1 cellular context compared by ENCODE assay signal in genomic region chr10:125144693-125145623, GRCh38.
TF ChIP-seq lines count a peak whose summit lies in the region.

No MANE protein-coding gene starts in this region.

TF ChIP-seq in K562, 482 proteins besides CTCF, POLR2A, EP300 and RAD21 (continued from another document and continues in another):
- TF ChIP-seq, protein P1, sequence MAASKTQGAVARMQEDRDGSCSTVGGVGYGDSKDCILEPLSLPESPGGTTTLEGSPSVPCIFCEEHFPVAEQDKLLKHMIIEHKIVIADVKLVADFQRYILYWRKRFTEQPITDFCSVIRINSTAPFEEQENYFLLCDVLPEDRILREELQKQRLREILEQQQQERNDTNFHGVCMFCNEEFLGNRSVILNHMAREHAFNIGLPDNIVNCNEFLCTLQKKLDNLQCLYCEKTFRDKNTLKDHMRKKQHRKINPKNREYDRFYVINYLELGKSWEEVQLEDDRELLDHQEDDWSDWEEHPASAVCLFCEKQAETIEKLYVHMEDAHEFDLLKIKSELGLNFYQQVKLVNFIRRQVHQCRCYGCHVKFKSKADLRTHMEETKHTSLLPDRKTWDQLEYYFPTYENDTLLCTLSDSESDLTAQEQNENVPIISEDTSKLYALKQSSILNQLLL (CRISPR knock-in tag; IDR thresholded peaks at IDR 0.05; ENCODE audit: borderline replicate concordance) = no peak
- no peak for TF ChIP-seq RBM15 (IDR thresholded peaks at IDR 0.05; ENCODE audit: insufficient read depth, low read length)
- TF ChIP-seq SMARCA4 (IDR thresholded peaks at IDR 0.05) = peak; percentile 40; the same call in 1 of the 2 replicates
- TF ChIP-seq MAFG (tag; conservative IDR thresholded peaks at IDR 0.05) = peak; percentile 13; the same call in 1 of the 2 replicates
- no peak for TF ChIP-seq JUN (IDR thresholded peaks at IDR 0.05; ENCODE audit: borderline replicate concordance, low read depth, low read length)
- TF ChIP-seq JUN (CRISPR knock-in tag; IDR thresholded peaks at IDR 0.05; ENCODE audit: borderline replicate concordance) = no peak
- no peak for TF ChIP-seq FOXK2 (conservative IDR thresholded peaks at IDR 0.05 in 1 of 2, IDR thresholded peaks at IDR 0.05 in 1 of 2; ENCODE audit: low read depth in 2 of 2)
- no peak for TF ChIP-seq ZNF311 (CRISPR knock-in tag; IDR thresholded peaks at IDR 0.05)
- TF ChIP-seq, protein P2, sequence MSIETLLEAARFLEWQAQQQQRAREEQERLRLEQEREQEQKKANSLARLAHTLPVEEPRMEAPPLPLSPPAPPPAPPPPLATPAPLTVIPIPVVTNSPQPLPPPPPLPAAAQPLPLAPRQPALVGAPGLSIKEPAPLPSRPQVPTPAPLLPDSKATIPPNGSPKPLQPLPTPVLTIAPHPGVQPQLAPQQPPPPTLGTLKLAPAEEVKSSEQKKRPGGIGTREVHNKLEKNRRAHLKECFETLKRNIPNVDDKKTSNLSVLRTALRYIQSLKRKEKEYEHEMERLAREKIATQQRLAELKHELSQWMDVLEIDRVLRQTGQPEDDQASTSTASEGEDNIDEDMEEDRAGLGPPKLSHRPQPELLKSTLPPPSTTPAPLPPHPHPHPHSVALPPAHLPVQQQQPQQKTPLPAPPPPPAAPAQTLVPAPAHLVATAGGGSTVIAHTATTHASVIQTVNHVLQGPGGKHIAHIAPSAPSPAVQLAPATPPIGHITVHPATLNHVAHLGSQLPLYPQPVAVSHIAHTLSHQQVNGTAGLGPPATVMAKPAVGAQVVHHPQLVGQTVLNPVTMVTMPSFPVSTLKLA (conservative IDR thresholded peaks at IDR 0.05) = peak in 1 of 2 experiments; percentile 56; a peak in 2 of 4 replicates
- TF ChIP-seq NR4A1 (CRISPR knock-in tag; IDR thresholded peaks at IDR 0.05) = no peak
- TF ChIP-seq NR4A1 (tag; IDR thresholded peaks at IDR 0.05) = no peak
- no peak for TF ChIP-seq TGIF2 (CRISPR knock-in tag; IDR thresholded peaks at IDR 0.05)
- TF ChIP-seq HDAC1 (IDR thresholded peaks at IDR 0.05) = peak in 1 of 2 experiments; percentile 49; a peak in 1 of 4 replicates
- TF ChIP-seq, protein P3, sequence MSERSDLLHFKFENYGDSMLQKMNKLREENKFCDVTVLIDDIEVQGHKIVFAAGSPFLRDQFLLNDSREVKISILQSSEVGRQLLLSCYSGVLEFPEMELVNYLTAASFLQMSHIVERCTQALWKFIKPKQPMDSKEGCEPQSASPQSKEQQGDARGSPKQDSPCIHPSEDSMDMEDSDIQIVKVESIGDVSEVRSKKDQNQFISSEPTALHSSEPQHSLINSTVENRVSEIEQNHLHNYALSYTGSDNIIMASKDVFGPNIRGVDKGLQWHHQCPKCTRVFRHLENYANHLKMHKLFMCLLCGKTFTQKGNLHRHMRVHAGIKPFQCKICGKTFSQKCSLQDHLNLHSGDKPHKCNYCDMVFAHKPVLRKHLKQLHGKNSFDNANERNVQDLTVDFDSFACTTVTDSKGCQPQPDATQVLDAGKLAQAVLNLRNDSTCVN (CRISPR knock-in tag; IDR thresholded peaks at IDR 0.05) = no peak
- 0 out of 4 replicates have a peak, but pooled peaks of 1 of the 2 experiments have one; percentile 29 for TF ChIP-seq TBL1XR1 (IDR thresholded peaks at IDR 0.05; ENCODE audit: low read length in 2 of 2)
- TF ChIP-seq POLR3G (IDR thresholded peaks at IDR 0.05; ENCODE audit: extremely low read depth, insufficient read length, insufficient replicate concordance) = no peak
- peak; percentile 63; the same call in 1 of the 2 replicates for TF ChIP-seq KLF1 (tag; IDR thresholded peaks at IDR 0.05)
- no peak for TF ChIP-seq ZNF217 (CRISPR knock-in tag; IDR thresholded peaks at IDR 0.05)
- no peak for TF ChIP-seq SP1 (CRISPR knock-in tag; IDR thresholded peaks at IDR 0.05)
- no peak for TF ChIP-seq KDM4B (IDR thresholded peaks at IDR 0.05; ENCODE audit: borderline replicate concordance in 2 of 2, low read depth in 1 of 2)
- TF ChIP-seq STAT5B (CRISPR knock-in tag; IDR thresholded peaks at IDR 0.05) = no peak
- TF ChIP-seq TFAM (CRISPR knock-in tag; conservative IDR thresholded peaks at IDR 0.05) = no peak
- TF ChIP-seq CREM (IDR thresholded peaks at IDR 0.05; ENCODE audit: low read depth) = 0 out of 2 replicates have a peak, but pooled peaks have one; percentile 3
- TF ChIP-seq ZNF431 (CRISPR knock-in tag; IDR thresholded peaks at IDR 0.05) = no peak
- TF ChIP-seq IRF1 (CRISPR knock-in tag; IDR thresholded peaks at IDR 0.05; ENCODE audit: borderline replicate concordance) = no peak
- no peak for TF ChIP-seq NCOA6 (IDR thresholded peaks at IDR 0.05)
- no peak for TF ChIP-seq DNMT1 (IDR thresholded peaks at IDR 0.05)
- TF ChIP-seq GATA2 (CRISPR knock-in tag; IDR thresholded peaks at IDR 0.05) = no peak
- TF ChIP-seq KAT7 (CRISPR knock-in tag; IDR thresholded peaks at IDR 0.05; ENCODE audit: borderline replicate concordance) = no peak
- no peak for TF ChIP-seq ZNF184 (CRISPR knock-in tag; IDR thresholded peaks at IDR 0.05)
- no peak for TF ChIP-seq ZBED1 (IDR thresholded peaks at IDR 0.05)
- TF ChIP-seq, protein P4, sequence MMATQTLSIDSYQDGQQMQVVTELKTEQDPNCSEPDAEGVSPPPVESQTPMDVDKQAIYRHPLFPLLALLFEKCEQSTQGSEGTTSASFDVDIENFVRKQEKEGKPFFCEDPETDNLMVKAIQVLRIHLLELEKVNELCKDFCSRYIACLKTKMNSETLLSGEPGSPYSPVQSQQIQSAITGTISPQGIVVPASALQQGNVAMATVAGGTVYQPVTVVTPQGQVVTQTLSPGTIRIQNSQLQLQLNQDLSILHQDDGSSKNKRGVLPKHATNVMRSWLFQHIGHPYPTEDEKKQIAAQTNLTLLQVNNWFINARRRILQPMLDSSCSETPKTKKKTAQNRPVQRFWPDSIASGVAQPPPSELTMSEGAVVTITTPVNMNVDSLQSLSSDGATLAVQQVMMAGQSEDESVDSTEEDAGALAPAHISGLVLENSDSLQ (IDR thresholded peaks at IDR 0.05) = no peak
- no peak for TF ChIP-seq ZNF764 (CRISPR knock-in tag; IDR thresholded peaks at IDR 0.05; ENCODE audit: low read depth)
- TF ChIP-seq, protein P5, sequence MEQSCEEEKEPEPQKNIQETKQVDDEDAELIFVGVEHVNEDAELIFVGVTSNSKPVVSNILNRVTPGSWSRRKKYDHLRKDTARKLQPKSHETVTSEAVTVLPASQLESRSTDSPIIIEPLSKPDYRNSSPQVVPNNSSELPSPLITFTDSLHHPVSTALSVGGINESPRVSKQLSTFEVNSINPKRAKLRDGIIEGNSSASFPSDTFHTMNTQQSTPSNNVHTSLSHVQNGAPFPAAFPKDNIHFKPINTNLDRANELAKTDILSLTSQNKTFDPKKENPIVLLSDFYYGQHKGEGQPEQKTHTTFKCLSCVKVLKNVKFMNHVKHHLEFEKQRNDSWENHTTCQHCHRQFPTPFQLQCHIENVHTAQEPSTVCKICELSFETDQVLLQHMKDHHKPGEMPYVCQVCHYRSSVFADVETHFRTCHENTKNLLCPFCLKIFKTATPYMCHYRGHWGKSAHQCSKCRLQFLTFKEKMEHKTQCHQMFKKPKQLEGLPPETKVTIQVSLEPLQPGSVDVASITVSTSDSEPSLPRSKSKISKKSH (CRISPR knock-in tag; IDR thresholded peaks at IDR 0.05) = no peak
- no peak for TF ChIP-seq MCM2 (IDR thresholded peaks at IDR 0.05; ENCODE audit: low read depth)
- TF ChIP-seq NCOA1 (IDR thresholded peaks at IDR 0.05; ENCODE audit: low read depth) = no peak
- TF ChIP-seq, protein P6, sequence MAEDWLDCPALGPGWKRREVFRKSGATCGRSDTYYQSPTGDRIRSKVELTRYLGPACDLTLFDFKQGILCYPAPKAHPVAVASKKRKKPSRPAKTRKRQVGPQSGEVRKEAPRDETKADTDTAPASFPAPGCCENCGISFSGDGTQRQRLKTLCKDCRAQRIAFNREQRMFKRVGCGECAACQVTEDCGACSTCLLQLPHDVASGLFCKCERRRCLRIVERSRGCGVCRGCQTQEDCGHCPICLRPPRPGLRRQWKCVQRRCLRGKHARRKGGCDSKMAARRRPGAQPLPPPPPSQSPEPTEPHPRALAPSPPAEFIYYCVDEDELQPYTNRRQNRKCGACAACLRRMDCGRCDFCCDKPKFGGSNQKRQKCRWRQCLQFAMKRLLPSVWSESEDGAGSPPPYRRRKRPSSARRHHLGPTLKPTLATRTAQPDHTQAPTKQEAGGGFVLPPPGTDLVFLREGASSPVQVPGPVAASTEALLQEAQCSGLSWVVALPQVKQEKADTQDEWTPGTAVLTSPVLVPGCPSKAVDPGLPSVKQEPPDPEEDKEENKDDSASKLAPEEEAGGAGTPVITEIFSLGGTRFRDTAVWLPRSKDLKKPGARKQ (CRISPR knock-in tag; IDR thresholded peaks at IDR 0.05) = no peak
- TF ChIP-seq, protein P7, sequence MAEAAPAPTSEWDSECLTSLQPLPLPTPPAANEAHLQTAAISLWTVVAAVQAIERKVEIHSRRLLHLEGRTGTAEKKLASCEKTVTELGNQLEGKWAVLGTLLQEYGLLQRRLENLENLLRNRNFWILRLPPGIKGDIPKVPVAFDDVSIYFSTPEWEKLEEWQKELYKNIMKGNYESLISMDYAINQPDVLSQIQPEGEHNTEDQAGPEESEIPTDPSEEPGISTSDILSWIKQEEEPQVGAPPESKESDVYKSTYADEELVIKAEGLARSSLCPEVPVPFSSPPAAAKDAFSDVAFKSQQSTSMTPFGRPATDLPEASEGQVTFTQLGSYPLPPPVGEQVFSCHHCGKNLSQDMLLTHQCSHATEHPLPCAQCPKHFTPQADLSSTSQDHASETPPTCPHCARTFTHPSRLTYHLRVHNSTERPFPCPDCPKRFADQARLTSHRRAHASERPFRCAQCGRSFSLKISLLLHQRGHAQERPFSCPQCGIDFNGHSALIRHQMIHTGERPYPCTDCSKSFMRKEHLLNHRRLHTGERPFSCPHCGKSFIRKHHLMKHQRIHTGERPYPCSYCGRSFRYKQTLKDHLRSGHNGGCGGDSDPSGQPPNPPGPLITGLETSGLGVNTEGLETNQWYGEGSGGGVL (CRISPR knock-in tag; IDR thresholded peaks at IDR 0.05) = no peak
- no peak for TF ChIP-seq STAT5A (IDR thresholded peaks at IDR 0.05; ENCODE audit: borderline replicate concordance, low read length)
- no peak for TF ChIP-seq POLR2G (IDR thresholded peaks at IDR 0.05; ENCODE audit: low read depth, low read length)
- no peak for TF ChIP-seq SAP30 (IDR thresholded peaks at IDR 0.05; ENCODE audit: borderline replicate concordance, insufficient read depth, low read depth, low read length, poor library complexity, severe bottlenecking)
- TF ChIP-seq FOXJ2 (tag; IDR thresholded peaks at IDR 0.05) = no peak
- no peak for TF ChIP-seq SMARCA5 (IDR thresholded peaks at IDR 0.05)
- TF ChIP-seq ZBTB8A (IDR thresholded peaks at IDR 0.05; ENCODE audit: partially characterized antibody) = no peak
- TF ChIP-seq ZNF3 (CRISPR knock-in tag; IDR thresholded peaks at IDR 0.05) = no peak
- TF ChIP-seq ZNF707 (CRISPR knock-in tag; conservative IDR thresholded peaks at IDR 0.05) = no peak
- TF ChIP-seq ZBTB2 (IDR thresholded peaks at IDR 0.05) = peak; percentile 51; the same call in 1 of the 2 replicates
- no peak for TF ChIP-seq ZNF143 (CRISPR knock-in tag; IDR thresholded peaks at IDR 0.05)
- no peak for TF ChIP-seq SMAD1 (IDR thresholded peaks at IDR 0.05; ENCODE audit: low read depth, low read length, partially characterized antibody)
- no peak for TF ChIP-seq RHOXF2B (CRISPR knock-in tag; conservative IDR thresholded peaks at IDR 0.05)
- TF ChIP-seq FOXO4 (CRISPR knock-in tag; IDR thresholded peaks at IDR 0.05) = no peak
- TF ChIP-seq ARID3A (IDR thresholded peaks at IDR 0.05; ENCODE audit: borderline replicate concordance, low read depth, low read length) = no peak
- no peak for TF ChIP-seq ZNF23 (CRISPR knock-in tag; IDR thresholded peaks at IDR 0.05)
- TF ChIP-seq CREB3 (tag; conservative IDR thresholded peaks at IDR 0.05; ENCODE audit: low read depth) = no peak
- no peak for TF ChIP-seq ZNF778 (CRISPR knock-in tag; IDR thresholded peaks at IDR 0.05)
- TF ChIP-seq FOXJ3 (CRISPR knock-in tag; IDR thresholded peaks at IDR 0.05) = no peak
